ENCODE assay signal across 8 cellular contexts in genomic region chr20:32207211-32207625, GRCh38. TPM values are rescaled to one million over a fixed set of nuclear protein-coding genes. Genes with fewer than 3 reads are reported as not detected.
DNase-seq lines count a peak whose midpoint lies in the region; ATAC-seq and TF ChIP-seq lines count a peak whose summit lies in the region.

No MANE protein-coding gene starts in this region.

- POLR2A ChIA-PET in HEK293 (lab: Yijun Ruan, JAX): no interaction called here

- WGBS in esophagus, 2 donors: 1 to 2% methylated on average over 17 to 34 of the region's 34 CpGs

- TF ChIP-seq POLR2A in Peyer's patch (IDR thresholded peaks at IDR 0.05): no peak

- CTCF ChIA-PET in HEK293 (lab: Yijun Ruan, JAX): no interaction called here

- peaks cover 50% of the 10 kb centered on the region for H3K4me1 Mint-ChIP-seq in progenitor cell of endocrine pancreas (ENCODE audit: low read depth)

- peaks cover 11% of the 10 kb centered on the region for H3K36me3 Mint-ChIP-seq in progenitor cell of endocrine pancreas (ENCODE audit: insufficient read depth)

- TF ChIP-seq CTCF in GM12864 (IDR thresholded peaks at IDR 0.05; ENCODE audit: low read depth, low read length, missing control alignments) (no peak), HEK293 (tag by site-specific recombination; IDR thresholded peaks at IDR 0.05) (no peak), Peyer's patch (IDR thresholded peaks at IDR 0.05) (no peak), progenitor cell of endocrine pancreas (IDR thresholded peaks at IDR 0.05; ENCODE audit: unreplicated experiment) (no peak)

- H3K27me3 ChIP-seq in Peyer's patch: no peaks in the 10 kb centered on the region
- H3K27me3 ChIP-seq in esophagus (ENCODE audit: control insufficient read depth in 1 of 2, insufficient read depth in 2 of 2, low read length in 2 of 2): no peaks in the 10 kb centered on the region

- H3K4me3 Mint-ChIP-seq in progenitor cell of endocrine pancreas (ENCODE audit: low read depth): peak overlapping the region; percentile 97

- peaks cover 6% of the 10 kb centered on the region for H3K4me1 ChIP-seq in HEK293 (ENCODE audit: control insufficient read depth, insufficient read depth, low read length)
- peaks cover 7 to 73% (median 13%) of the 10 kb centered on the region in 4 donors for H3K4me1 ChIP-seq in Peyer's patch
- peaks cover 10 to 13% of the 10 kb centered on the region in 2 donors for H3K4me1 ChIP-seq in esophagus (ENCODE audit: control insufficient read depth in 2 of 2, insufficient read depth in 2 of 2, low read length in 1 of 2)

- ATAC-seq in activated CD4-positive, CD25-positive, alpha-beta regulatory T cell treated with anti-CD3 and anti-CD28 coated beads, Interleukin-2, amount 50 U/mL, for 24 hours: no peak
- ATAC-seq in esophagus mucosa: no peak

- H3K27ac ChIP-seq in HEK293 (ENCODE audit: extremely low read depth, low read depth, low read length) (peak overlapping the region; percentile 89), Peyer's patch (peak overlapping the region; percentile 86 to 97 (median 92)), esophagus (ENCODE audit: low read depth in 2 of 2, low read length in 1 of 2) (peak overlapping the region; percentile 93 to 95)

- H3K4me3 ChIP-seq in GM12864 (ENCODE audit: low read depth, low read length) (peak overlapping the region; percentile 70), HEK293 (ENCODE audit: low read depth, low read length) (peak overlapping the region; percentile 86), Peyer's patch (peak overlapping the region; percentile 91 to 99 (median 94)), esophagus (ENCODE audit: low read depth in 1 of 2, low read length in 2 of 2) (peak overlapping the region; percentile 91 to 100)

- peak overlapping the region; percentile 99 for H3K27ac Mint-ChIP-seq in progenitor cell of endocrine pancreas

- H3K9me3 ChIP-seq in HEK293 (ENCODE audit: control insufficient read depth, insufficient read depth, low read depth, low read length): no peaks in the 10 kb centered on the region
- no peaks in the 10 kb centered on the region for H3K9me3 ChIP-seq in Peyer's patch
- no peaks in the 10 kb centered on the region for H3K9me3 ChIP-seq in esophagus (ENCODE audit: control insufficient read depth in 2 of 2, insufficient read depth in 1 of 2, low read depth in 1 of 2, low read length in 1 of 2)

- no peaks in the 10 kb centered on the region for H3K27me3 Mint-ChIP-seq in progenitor cell of endocrine pancreas

- peaks cover 2 to 70% of the 10 kb centered on the region in 2 experiments; a peak in 2 of 3 replicates for H3K36me3 ChIP-seq in HEK293 (ENCODE audit: control insufficient read depth in 2 of 2, insufficient read depth in 1 of 2, low read length in 2 of 2)
- peaks cover 0 to 21% (median 0%) of the 10 kb centered on the region in 3 donors for H3K36me3 ChIP-seq in Peyer's patch
- peaks cover 0 to 4% of the 10 kb centered on the region in 2 donors for H3K36me3 ChIP-seq in esophagus (ENCODE audit: control insufficient read depth in 2 of 2, insufficient read depth in 2 of 2, low read length in 1 of 2)

- DNase-seq in GM12864 (ENCODE audit: low read depth) (no peak), Peyer's patch (no peak), progenitor cell of endocrine pancreas (ENCODE audit: low spot score, unreplicated experiment) (no peak), KG1 (lab: John Stamatoyannopoulos, UW) (no peak)

- H3K9me3 Mint-ChIP-seq in progenitor cell of endocrine pancreas (ENCODE audit: low read depth): no peaks in the 10 kb centered on the region

TF ChIP-seq in HEK293, 187 proteins besides CTCF, POLR2A, EP300 and RAD21 (continues in another document):
- TF ChIP-seq ZBTB20 (tag by site-specific recombination; IDR thresholded peaks at IDR 0.05): peak; percentile 38; the same call in 1 of the 2 replicates
- no peak for TF ChIP-seq ZFP37 (tag by site-specific recombination; IDR thresholded peaks at IDR 0.05)
- no peak for TF ChIP-seq SP3 (tag by site-specific recombination; IDR thresholded peaks at IDR 0.05)
- no peak for TF ChIP-seq ZNF623 (tag by site-specific recombination; IDR thresholded peaks at IDR 0.05)
- TF ChIP-seq ZNF302 (tag by site-specific recombination; IDR thresholded peaks at IDR 0.05; ENCODE audit: low read depth): no peak
- TF ChIP-seq ZBTB17 (tag by site-specific recombination; IDR thresholded peaks at IDR 0.05): no peak
- TF ChIP-seq ZNF701 (tag by site-specific recombination; IDR thresholded peaks at IDR 0.05): no peak
- TF ChIP-seq ZBTB26 (tag by site-specific recombination; optimal IDR thresholded peaks at IDR 0.05): peak; percentile 45
- TF ChIP-seq KLF9 (tag by site-specific recombination; IDR thresholded peaks at IDR 0.05; ENCODE audit: low read depth): peak; percentile 57; the same call in 1 of the 2 replicates
- no peak for TF ChIP-seq ZNF658 (tag by site-specific recombination; IDR thresholded peaks at IDR 0.05)
- TF ChIP-seq SETDB1 (IDR thresholded peaks at IDR 0.05; ENCODE audit: insufficient read length, low read length): no peak
- TF ChIP-seq ZBTB48 (tag by site-specific recombination; IDR thresholded peaks at IDR 0.05): peak; percentile 47; the same call in 1 of the 2 replicates
- TF ChIP-seq ZNF654 (tag by site-specific recombination; IDR thresholded peaks at IDR 0.05; ENCODE audit: low read depth): no peak
- TF ChIP-seq ZNF433 (tag by site-specific recombination; IDR thresholded peaks at IDR 0.05; ENCODE audit: low read depth): no peak
- no peak for TF ChIP-seq ZNF112 (tag by site-specific recombination; IDR thresholded peaks at IDR 0.05)
- no peak for TF ChIP-seq SP7 (tag by site-specific recombination; IDR thresholded peaks at IDR 0.05)
- no peak for TF ChIP-seq IKZF3 (tag by site-specific recombination; IDR thresholded peaks at IDR 0.05)
- TF ChIP-seq ZNF2 (tag by site-specific recombination; IDR thresholded peaks at IDR 0.05): no peak
- no peak for TF ChIP-seq ZNF416 (tag by site-specific recombination; IDR thresholded peaks at IDR 0.05)
- no peak for TF ChIP-seq ZNF16 (tag by site-specific recombination; IDR thresholded peaks at IDR 0.05; ENCODE audit: low read depth)
- TF ChIP-seq ZNF404 (tag by site-specific recombination; IDR thresholded peaks at IDR 0.05): no peak
- TF ChIP-seq ZNF362 (tag by site-specific recombination; IDR thresholded peaks at IDR 0.05): no peak
- TF ChIP-seq ZNF621 (tag by site-specific recombination; IDR thresholded peaks at IDR 0.05): no peak
- TF ChIP-seq ZNF18 (tag by site-specific recombination; IDR thresholded peaks at IDR 0.05): no peak
- no peak for TF ChIP-seq ZNF585B (tag by site-specific recombination; IDR thresholded peaks at IDR 0.05)
- TF ChIP-seq ZNF423 (tag by site-specific recombination; IDR thresholded peaks at IDR 0.05): no peak

RNA-seq across cellular contexts. Expression of gene PLAGL2, which starts 0.3 kb away (rescaled TPM):
- total RNA-seq in Peyer's patch (10 to 100 TPM in 3 of 4 donors, 1 to 10 TPM in 1; 5.8 to 55.9 (median 25.8) TPM), progenitor cell of endocrine pancreas (57.1 and 59.3 TPM in 2 replicates), esophagus mucosa (11.0 TPM)
- 1 to 10 TPM; 4.1 to 6.4 TPM for polyA plus RNA-seq in esophagus

RNA-seq across cellular contexts. Expression of gene POFUT1, which starts 0.5 kb away (rescaled TPM):
- total RNA-seq in Peyer's patch (100 to 1,000 TPM in 1 of 4 donors, 10 to 100 TPM in 3; 42.9 to 118 (median 55.7) TPM), progenitor cell of endocrine pancreas (48.7 and 49.8 TPM in 2 replicates), esophagus mucosa (18.3 TPM)
- 1 to 10 TPM; 5.2 to 7.8 TPM for polyA plus RNA-seq in esophagus
